20 cellular contexts compared by ENCODE assay signal in the genomic region with DNA sequence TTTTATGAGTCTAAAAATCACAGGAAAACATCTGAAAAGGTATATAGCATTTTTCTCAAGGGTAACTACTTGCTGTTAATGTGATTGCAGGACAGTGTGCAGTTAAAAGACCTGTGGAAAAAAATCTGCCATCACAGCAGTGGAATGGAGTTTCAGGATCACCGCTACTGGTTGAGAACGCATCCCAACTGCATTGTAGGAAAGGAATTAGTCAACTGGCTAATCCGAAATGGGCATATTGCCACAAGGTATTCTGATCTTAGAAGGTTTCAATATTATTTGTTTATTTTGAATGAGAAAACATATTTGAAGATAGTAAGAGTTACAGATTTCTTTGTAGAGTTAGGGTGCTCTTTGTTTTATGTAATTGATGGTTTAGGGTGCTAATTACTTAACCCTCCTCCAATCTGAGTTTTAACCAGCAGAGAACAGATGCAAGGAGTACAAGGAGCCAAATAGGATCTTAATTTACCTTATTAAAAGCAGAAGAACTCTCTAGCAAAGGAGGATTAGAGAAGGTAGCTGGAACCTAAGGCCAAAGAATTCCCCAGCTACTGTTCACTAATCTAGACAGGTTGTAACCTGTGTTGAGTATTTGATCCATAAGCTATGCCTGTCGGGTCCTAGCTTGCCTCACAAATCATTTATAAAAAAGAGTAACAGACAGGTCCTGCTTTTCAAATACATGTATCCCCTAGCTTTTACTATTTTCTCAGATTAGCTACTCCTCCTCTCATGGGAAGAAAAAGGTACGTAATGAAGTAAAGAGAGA. TPM values are rescaled to one million over a fixed set of nuclear protein-coding genes. Genes with fewer than 3 reads are reported as not detected.
A peak's percentile ranks its signal among the peaks of the same experiment; 100 is the strongest.
DNase-seq lines count a peak whose midpoint lies in the region; TF ChIP-seq lines count a peak whose summit lies in the region.
"Had no signal": no experiment of that assay in that cellular context is flagged by ENCODE, and none has a peak within 500 bp of the region (broad histone marks: within the 10 kb centered on the region; RNA-seq: fewer than 3 reads in every experiment).

No MANE protein-coding gene starts in this region.

- WGBS in smooth muscle cell (ENCODE audit: low lambda C conversion rate): 95% methylated on average over 5 of the region's 5 CpGs

- no peak overlapping the region for H3K9ac ChIP-seq in smooth muscle cell (ENCODE audit: low read depth)
- H3K9ac ChIP-seq: BLaER1 treated with 17β-estradiol and CSF1 and Interleukin-3, amounts not matched to agents 10 nM and 100 nM had no signal

- POLR2A ChIA-PET in HEK293T (lab: Yijun Ruan, JAX): no interaction called here

- H3K27ac ChIP-seq in smooth muscle cell (ENCODE audit: low read depth): peak overlapping the region; percentile 11
- H3K27ac ChIP-seq in tibial artery: no peak overlapping the region
- H3K27ac ChIP-seq: BLaER1 treated with 17β-estradiol and CSF1 and Interleukin-3, amounts not matched to agents 10 nM and 100 nM; SJCRH30 had no signal

- H3F3A ChIP-seq in smooth muscle cell (ENCODE audit: low read depth): no peaks in the 10 kb centered on the region

- no peak for TF ChIP-seq CTCF in epithelial cell of esophagus (IDR thresholded peaks at IDR 0.05; ENCODE audit: insufficient read depth, low read depth, low read length, missing control alignments)
- TF ChIP-seq CTCF in smooth muscle cell (IDR thresholded peaks at IDR 0.05; ENCODE audit: borderline replicate concordance, insufficient read depth, poor library complexity, severe bottlenecking): no peak
- no peak for TF ChIP-seq CTCF in tibial artery (IDR thresholded peaks at IDR 0.05)

- DNase-seq in D341Med (ENCODE audit: low spot score) (peak; percentile 43), NCI-H69 (lab: John Stamatoyannopoulos, UW) (peak; percentile 1), epithelial cell of esophagus (ENCODE audit: low read depth) (peak; percentile 87), smooth muscle cell (lab: John Stamatoyannopoulos, UW; ENCODE audit: unreplicated experiment) (no peak), HEK293T (ENCODE audit: extremely low spot score) (no peak), tibial artery (no peak), HAP-1 (ENCODE audit: low spot score in 2 of 2) (no peak)
- DNase-seq: Caco-2; CD4-positive, alpha-beta memory T cell; DMS153; HFFc6; Karpas-422; NCI-H1694; NCI-H2081 treated with DMSO at 0.1 percent for 48 hours; NCI-H2227 treated with DMSO at 0.1 percent for 48 hours; NCI-H510A; NCI-H748 treated with DMSO at 0.1 percent for 48 hours; SJCRH30; T-cell had no signal

- H3K4me3 ChIP-seq in epithelial cell of esophagus (ENCODE audit: low read length) (no peak overlapping the region), smooth muscle cell (no peak overlapping the region), tibial artery (no peak overlapping the region), HAP-1 (no peak overlapping the region)
- H3K4me3 ChIP-seq: BLaER1 treated with 17β-estradiol and CSF1 and Interleukin-3, amounts not matched to agents 10 nM and 100 nM; SJCRH30 had no signal

- H3K36me3 ChIP-seq in smooth muscle cell (ENCODE audit: low read depth) (peaks cover 18% of the 10 kb centered on the region), tibial artery (peaks cover 73 to 80% (median 78%) of the 10 kb centered on the region in 3 donors), HAP-1 (replicated peaks) (peaks cover 20% of the 10 kb centered on the region)

- in situ Hi-C loops in HAP-1 (cut with MboI; ENCODE audit: low sequenced_read_pairs): no loop called here

- intact Hi-C loops in tibial artery (cut with DNase I; ENCODE audit: low total_unique reads): no loop called here

- H2AFZ ChIP-seq in smooth muscle cell (ENCODE audit: low read depth): no peak overlapping the region

- H3K4me1 ChIP-seq in smooth muscle cell (ENCODE audit: low read depth) (no peaks in the 10 kb centered on the region), tibial artery (no peaks in the 10 kb centered on the region), HAP-1 (no peaks in the 10 kb centered on the region)
- H3K4me1 ChIP-seq: Caco-2, SJCRH30 had no signal

- no peaks in the 10 kb centered on the region for H3K27me3 ChIP-seq in smooth muscle cell (ENCODE audit: low read depth)
- no peaks in the 10 kb centered on the region for H3K27me3 ChIP-seq in tibial artery
- H3K27me3 ChIP-seq in HAP-1 (ENCODE audit: low read depth): no peaks in the 10 kb centered on the region
- H3K27me3 ChIP-seq: BLaER1 treated with 17β-estradiol and CSF1 and Interleukin-3, amounts not matched to agents 10 nM and 100 nM; SJCRH30 had no signal

- H3K4me2 ChIP-seq in smooth muscle cell: no peak overlapping the region
- H3K4me2 ChIP-seq: BLaER1 treated with 17β-estradiol and CSF1 and Interleukin-3, amounts not matched to agents 10 nM and 100 nM had no signal

- H3K9me3 ChIP-seq in smooth muscle cell (replicated peaks; ENCODE audit: low read depth) (no peaks in the 10 kb centered on the region), tibial artery (no peaks in the 10 kb centered on the region), HAP-1 (no peaks in the 10 kb centered on the region)
- H3K9me3 ChIP-seq: BLaER1 treated with 17β-estradiol and CSF1 and Interleukin-3, amounts not matched to agents 10 nM and 100 nM; Caco-2; SJCRH30 had no signal

- H4K20me1 ChIP-seq in smooth muscle cell (ENCODE audit: low read depth): peaks cover 19% of the 10 kb centered on the region

- H3K79me2 ChIP-seq in smooth muscle cell (ENCODE audit: low read depth): peaks cover 5% of the 10 kb centered on the region

- CTCF ChIA-PET in HEK293T (lab: Yijun Ruan, JAX): no interaction called here

TF ChIP-seq in HEK293T, 16 proteins besides CTCF, POLR2A, EP300 and RAD21:
- TF ChIP-seq SUZ12 (IDR thresholded peaks at IDR 0.05) (no peak), ARNT (IDR thresholded peaks at IDR 0.05) (no peak), LEF1 (IDR thresholded peaks at IDR 0.05; ENCODE audit: borderline replicate concordance) (no peak)

RNA-seq across cellular contexts. Expression of a gene that starts 35.0 kb away (rescaled TPM):
- 29.5 and 32.5 TPM in 2 replicates for total RNA-seq in smooth muscle cell
- 4.9 and 5.2 TPM in 2 replicates for polyA plus RNA-seq in smooth muscle cell

RNA-seq across cellular contexts. Expression of a gene that starts 46.2 kb away (rescaled TPM):
- total RNA-seq in smooth muscle cell: 98.6 and 143 TPM in 2 replicates
- polyA plus RNA-seq in smooth muscle cell: 76.0 and 97.2 TPM in 2 replicates

Comparison
In these comparisons a context has a peak if more than half of its experiments do, and no peak if none do; other contexts are left out.
1. DNase-seq: peak in D341Med (single experiment), NCI-H69 (single experiment) and epithelial cell of esophagus (single experiment); none in smooth muscle cell (single experiment), HEK293T (single experiment), tibial artery (0 of 2) and HAP-1 (0 of 2).